ENCODE assay signal across 10 cellular contexts in genomic region chr15:78061963-78062427, GRCh38. TPM values are rescaled to one million over a fixed set of nuclear protein-coding genes. Genes with fewer than 3 reads are reported as not detected.
A peak's percentile ranks its signal among the peaks of the same experiment; 100 is the strongest.
DNase-seq lines count a peak whose midpoint lies in the region; ATAC-seq, FAIRE-seq and TF ChIP-seq lines count a peak whose summit lies in the region.
"Had no signal": no experiment of that assay in that cellular context is flagged by ENCODE, and none has a peak within 500 bp of the region (broad histone marks: within the 10 kb centered on the region; RNA-seq: fewer than 3 reads in every experiment).

No MANE protein-coding gene starts in this region.

- H3K9me3 Mint-ChIP-seq in activated naive CD4-positive, alpha-beta T cell treated with anti-CD3 and anti-CD28 coated beads, Interleukin-2, amount 10 ng/mL, durations not matched to agents 7 days and 5 days, result no peaks in the 10 kb centered on the region

- TF ChIP-seq POLR2A in HepG2 (IDR thresholded peaks at IDR 0.05; ENCODE audit: insufficient read depth in 1 of 2, low read depth in 2 of 2, low read length in 2 of 2) (no peak), testis (IDR thresholded peaks at IDR 0.05) (no peak)

- H3K4me1 ChIP-seq in liver (ENCODE audit: control insufficient read depth in 4 of 4, insufficient read depth in 4 of 4, low read length in 3 of 4), result peaks cover 24 to 68% (median 44%) of the 10 kb centered on the region in 4 donors
- H3K4me1 ChIP-seq in HepG2 (ENCODE audit: insufficient read depth, low read length), result peaks cover 65% of the 10 kb centered on the region
- H3K4me1 ChIP-seq in testis, result peaks cover 79% of the 10 kb centered on the region

- CTCF ChIA-PET in HepG2 (lab: Yijun Ruan, JAX; ENCODE audit: low intra/inter-chr PET ratio, low total read pairs), result no interaction called here
- CTCF ChIA-PET in activated naive CD4-positive, alpha-beta T cell treated with anti-CD3 and anti-CD28 coated beads, Interleukin-2, amount 10 ng/mL, durations not matched to agents 7 days and 5 days (lab: Charles Lee), result interaction anchor here (0.9 to 2.0 kb wide), 7 partner anchors 9 to 103 kb away, joined by 3 to 15 read pairs (median 4); partner anchors contain the start of gene TBC1D2B

- TF ChIP-seq EP300 in HepG2 (IDR thresholded peaks at IDR 0.05; ENCODE audit: low read depth in 2 of 2, low read length in 2 of 2) (no peak), HepG2 (CRISPR knock-in tag; IDR thresholded peaks at IDR 0.05; ENCODE audit: borderline replicate concordance) (no peak)

- H3K27me3 Mint-ChIP-seq in activated naive CD4-positive, alpha-beta T cell treated with anti-CD3 and anti-CD28 coated beads, Interleukin-2, amount 10 ng/mL, durations not matched to agents 7 days and 5 days, result no peaks in the 10 kb centered on the region

- no peak for TF ChIP-seq RAD21 in liver (IDR thresholded peaks at IDR 0.05)
- no peak for TF ChIP-seq RAD21 in HepG2 (CRISPR knock-in tag; IDR thresholded peaks at IDR 0.05)

- peak overlapping the region; percentile 60 for H3K4me3 Mint-ChIP-seq in activated naive CD4-positive, alpha-beta T cell treated with anti-CD3 and anti-CD28 coated beads, Interleukin-2, amount 10 ng/mL, durations not matched to agents 7 days and 5 days

- no TSS peak for BruUV-seq in HepG2 (replicated peaks; lab: Mats Ljungman, UMichigan)

- H3K27me3 ChIP-seq in liver (ENCODE audit: control insufficient read depth in 4 of 4, insufficient read depth in 4 of 4, low read length in 3 of 4) (no peaks in the 10 kb centered on the region), HepG2 (ENCODE audit: control insufficient read depth in 1 of 2, insufficient read depth in 2 of 2, low read length in 2 of 2) (no peaks in the 10 kb centered on the region), testis (no peaks in the 10 kb centered on the region)

- H3K9ac ChIP-seq in liver (ENCODE audit: low read depth in 1 of 2, low read length in 2 of 2) (peak overlapping the region; percentile 22 to 74), HepG2 (ENCODE audit: insufficient read depth, low read depth, low read length) (no peak overlapping the region)

- ATAC-seq in HepG2 (no peak), left colon (peak; percentile 25), GM21825 (IDR thresholded peaks at IDR 0.05; ENCODE audit: unreplicated experiment) (no peak)

- no peak for FAIRE-seq in HepG2 (lab: Jason Lieb, UNC)
- FAIRE-seq: H1 had no signal

- H3K4me2 ChIP-seq in HepG2 (ENCODE audit: low read depth, low read length), result no peak overlapping the region

- H3K36me3 Mint-ChIP-seq in activated naive CD4-positive, alpha-beta T cell treated with anti-CD3 and anti-CD28 coated beads, Interleukin-2, amount 10 ng/mL, durations not matched to agents 7 days and 5 days, result peaks cover 20% of the 10 kb centered on the region

- no peak for TF ChIP-seq CTCF in liver (IDR thresholded peaks at IDR 0.05; ENCODE audit: low read depth, low read length, missing input control)
- TF ChIP-seq CTCF in HepG2 (CRISPR knock-in tag; IDR thresholded peaks at IDR 0.05), result no peak
- TF ChIP-seq CTCF in testis (IDR thresholded peaks at IDR 0.05), result no peak

- WGBS in liver, result 4% methylated on average over 6 of the region's 6 CpGs
- 76% methylated on average over 6 of the region's 6 CpGs for WGBS in HepG2 (ENCODE audit: low lambda C conversion rate)
- 10 to 34% methylated on average over 6 of the region's 6 CpGs for WGBS in testis, 2 donors

- H3K79me2 ChIP-seq in HepG2 (ENCODE audit: insufficient read depth, low read length), result peaks cover 52% of the 10 kb centered on the region

- DNase-seq in HepG2 (ENCODE audit: low spot score) (no peak), LHCN-M2 (ENCODE audit: low read depth) (peak; percentile 62), left colon (peak in 1 of 2 donors; percentile 44), testis (peak; percentile 51), DMS153 treated with DMSO at 0.1 percent for 48 hours (lab: John Stamatoyannopoulos, UW; ENCODE audit: unreplicated experiment) (no peak)
- DNase-seq in activated naive CD4-positive, alpha-beta T cell treated with anti-CD3 and anti-CD28 coated beads, Interleukin-2, amount 10 ng/mL, durations not matched to agents 7 days and 5 days, result peak; percentile 68

- H2AFZ ChIP-seq in HepG2 (ENCODE audit: low read length), result no peak overlapping the region

- peak overlapping the region; percentile 95 for H3K27ac Mint-ChIP-seq in activated naive CD4-positive, alpha-beta T cell treated with anti-CD3 and anti-CD28 coated beads, Interleukin-2, amount 10 ng/mL, durations not matched to agents 7 days and 5 days

- POLR2A ChIA-PET in HepG2 (lab: Yijun Ruan, JAX), result no interaction called here

- H3K4me1 Mint-ChIP-seq in activated naive CD4-positive, alpha-beta T cell treated with anti-CD3 and anti-CD28 coated beads, Interleukin-2, amount 10 ng/mL, durations not matched to agents 7 days and 5 days, result peaks cover 36% of the 10 kb centered on the region

- H3K9me3 ChIP-seq in liver (ENCODE audit: control insufficient read depth in 4 of 4, low read length in 3 of 4), result no peaks in the 10 kb centered on the region
- H3K9me3 ChIP-seq in HepG2 (ENCODE audit: low read length), result no peaks in the 10 kb centered on the region
- no peaks in the 10 kb centered on the region for H3K9me3 ChIP-seq in testis

- intact Hi-C loops in HepG2 (cut with micrococcal nuclease; ENCODE audit: unreplicated experiment), result no loop called here
- intact Hi-C loops in left colon (cut with DNase I, micrococcal nuclease), result no loop called here
- intact Hi-C loops in testis (cut with DNase I; ENCODE audit: low total_unique reads), result loop anchor here (10.0 kb wide), 1 partner anchor 57 kb away; no protein-coding TSS in a partner anchor

- in situ Hi-C loops in HepG2 (cut with HindIII; ENCODE audit: extremely low pct_ligation_motif_present, low pct_unique_long_range_greater_than_20kb), result no loop called here

- no peaks in the 10 kb centered on the region for H3K36me3 ChIP-seq in liver (ENCODE audit: control insufficient read depth in 4 of 4, insufficient read depth in 3 of 4, low read depth in 1 of 4, low read length in 3 of 4)
- no peaks in the 10 kb centered on the region for H3K36me3 ChIP-seq in HepG2 (replicated peaks in 1 of 2; ENCODE audit: control insufficient read depth in 1 of 2, insufficient read depth in 2 of 2, low read length in 2 of 2)
- H3K36me3 ChIP-seq in testis (ENCODE audit: low read depth, missing control alignments), result no peaks in the 10 kb centered on the region

- H4K20me1 ChIP-seq in HepG2 (ENCODE audit: insufficient read depth, low read length), result no peaks in the 10 kb centered on the region

- H3K4me3 ChIP-seq in liver (ENCODE audit: low read depth in 1 of 3, low read length in 3 of 3), result peak overlapping the region in 1 of 3 donors; percentile 6
- no peak overlapping the region for H3K4me3 ChIP-seq in HepG2 (replicated peaks in 1 of 3; ENCODE audit: insufficient read depth in 1 of 3, low read depth in 2 of 3, low read length in 3 of 3)
- H3K4me3 ChIP-seq in testis, result no peak overlapping the region

- H3K27ac ChIP-seq in liver (ENCODE audit: low read depth in 1 of 2, low read length in 2 of 2), result peak overlapping the region; percentile 58 to 80
- no peak overlapping the region for H3K27ac ChIP-seq in HepG2 (ENCODE audit: extremely low read length, insufficient read depth, low read length)
- H3K27ac ChIP-seq in testis, result peak overlapping the region; percentile 31

RNA-seq across cellular contexts. Expression of gene TBC1D2B, which starts 15.5 kb away (rescaled TPM):
- 100 to 1,000 TPM in 1 of 2 donors, 1 to 10 TPM in 1; 8.4 to 119 TPM for total RNA-seq in liver
- polyA plus RNA-seq in liver, result 10 to 100 TPM; 18.7 to 25.2 TPM
- 7.9 and 10.1 TPM in 2 replicates for total RNA-seq in HepG2 (2016; rRNA removed; fragmentation: Illumina TruSeq; extraction: Trizol)
- 4.1 and 5.1 TPM in 2 replicates for total RNA-seq in HepG2 (2016; cell fraction: cytosol; rRNA removed; fragmentation: Illumina TruSeq; extraction: Trizol; ENCODE audit: low read depth)
- total RNA-seq in HepG2 (2016; cell fraction: insoluble cytoplasmic fraction; rRNA removed; fragmentation: Illumina TruSeq; extraction: Trizol), result 7.4 and 10.4 TPM in 2 replicates
- 4.5 and 5.3 TPM in 2 replicates for total RNA-seq in HepG2 (2016; cell fraction: membrane; rRNA removed; fragmentation: Illumina TruSeq; extraction: Trizol)
- 12.1 and 12.6 TPM in 2 replicates for total RNA-seq in HepG2 (2016; cell fraction: nucleus; rRNA removed; fragmentation: Illumina TruSeq; extraction: Trizol)
- polyA plus RNA-seq in HepG2 (2011; rRNA removed), result 14.4 and 18.8 TPM in 2 replicates
- 8.9 and 11.2 TPM in 2 replicates for polyA plus RNA-seq in HepG2 (2011; cell fraction: cytosol; rRNA removed)
- 36.0 and 41.0 TPM in 2 replicates for polyA plus RNA-seq in HepG2 (2011; cell fraction: nucleus; rRNA removed)
- polyA plus RNA-seq in HepG2 (2012), result 7.6 and 13.3 TPM in 2 replicates
- 0.70 and 0.78 TPM in 2 replicates for polyA plus RNA-seq in HepG2 (2016; cell fraction: cytosol; fragmentation: Illumina TruSeq; extraction: Trizol; ENCODE audit: low read depth)
- polyA plus RNA-seq in HepG2 (2016; cell fraction: insoluble cytoplasmic fraction; fragmentation: Illumina TruSeq; extraction: Trizol; ENCODE audit: low read depth), result 5.9 and 9.0 TPM in 2 replicates
- 1.7 and 1.9 TPM in 2 replicates for polyA plus RNA-seq in HepG2 (2016; cell fraction: membrane; fragmentation: Illumina TruSeq; extraction: Trizol; ENCODE audit: low read depth)
- polyA plus RNA-seq in HepG2 (2016; cell fraction: nucleus; fragmentation: Illumina TruSeq; extraction: Trizol; ENCODE audit: insufficient read depth, low read depth), result 16.5 and 18.2 TPM in 2 replicates
- polyA minus RNA-seq in HepG2 (2011; rRNA and poly(A)+ RNA removed; ENCODE audit: low replicate concordance), result 27.1 and 31.4 TPM in 2 replicates
- 8.7 and 10.4 TPM in 2 replicates for polyA minus RNA-seq in HepG2 (2011; cell fraction: cytosol; rRNA and poly(A)+ RNA removed)
- 28.2 and 32.3 TPM in 2 replicates for polyA minus RNA-seq in HepG2 (2011; cell fraction: nucleus; rRNA and poly(A)+ RNA removed)
- total RNA-seq in LHCN-M2 (2014; rRNA removed), result 26.9 and 30.6 TPM in 2 replicates
- polyA plus RNA-seq in LHCN-M2 (2012), result 25.5 TPM
- 10 to 100 TPM; 41.3 to 63.5 TPM for total RNA-seq in left colon
- total RNA-seq in testis, result 10 to 100 TPM; 40.6 to 41.5 TPM
- 28.9 TPM for polyA plus RNA-seq in testis (ENCODE audit: insufficient read depth, low read depth, low replicate concordance)

RNA-seq across cellular contexts. Expression of gene SH2D7, which starts 30.4 kb away (rescaled TPM):
- total RNA-seq in liver (not detected), HepG2 (2016; rRNA removed; fragmentation: Illumina TruSeq; extraction: Trizol) (not detected in 2 replicates), LHCN-M2 (2014; rRNA removed) (not detected in 2 replicates), left colon (1 to 10 TPM in 1 of 2 donors, under 1 TPM in 1; 0.89 to 2.4 TPM), testis (1 to 10 TPM; 1.5 to 2.2 TPM)
- polyA plus RNA-seq in liver (not detected), HepG2 (2011; rRNA removed) (not detected in 2 replicates), testis (ENCODE audit: insufficient read depth, low read depth, low replicate concordance) (5.0 TPM)
- total RNA-seq in HepG2 (2016; cell fraction: cytosol; rRNA removed; fragmentation: Illumina TruSeq; extraction: Trizol; ENCODE audit: low read depth), result not detected in 2 replicates
- not detected in 2 replicates for total RNA-seq in HepG2 (2016; cell fraction: insoluble cytoplasmic fraction; rRNA removed; fragmentation: Illumina TruSeq; extraction: Trizol)
- not detected in 2 replicates for total RNA-seq in HepG2 (2016; cell fraction: membrane; rRNA removed; fragmentation: Illumina TruSeq; extraction: Trizol)
- not detected in 2 replicates for total RNA-seq in HepG2 (2016; cell fraction: nucleus; rRNA removed; fragmentation: Illumina TruSeq; extraction: Trizol)
- not detected in 2 replicates for polyA plus RNA-seq in HepG2 (2011; cell fraction: cytosol; rRNA removed)
- polyA plus RNA-seq in HepG2 (2011; cell fraction: nucleus; rRNA removed), result not detected in 2 replicates
- 0.05 TPM in 1 of 2 replicates, not detected in the other for polyA plus RNA-seq in HepG2 (2012)
- not detected in 2 replicates for polyA plus RNA-seq in HepG2 (2016; cell fraction: cytosol; fragmentation: Illumina TruSeq; extraction: Trizol; ENCODE audit: low read depth)
- polyA plus RNA-seq in HepG2 (2016; cell fraction: insoluble cytoplasmic fraction; fragmentation: Illumina TruSeq; extraction: Trizol; ENCODE audit: low read depth), result not detected in 2 replicates
- not detected in 2 replicates for polyA plus RNA-seq in HepG2 (2016; cell fraction: membrane; fragmentation: Illumina TruSeq; extraction: Trizol; ENCODE audit: low read depth)
- polyA plus RNA-seq in HepG2 (2016; cell fraction: nucleus; fragmentation: Illumina TruSeq; extraction: Trizol; ENCODE audit: insufficient read depth, low read depth), result not detected in 2 replicates
- polyA minus RNA-seq in HepG2 (2011; rRNA and poly(A)+ RNA removed; ENCODE audit: low replicate concordance), result not detected in 2 replicates
- not detected in 2 replicates for polyA minus RNA-seq in HepG2 (2011; cell fraction: cytosol; rRNA and poly(A)+ RNA removed)
- polyA minus RNA-seq in HepG2 (2011; cell fraction: nucleus; rRNA and poly(A)+ RNA removed), result not detected in 2 replicates
- 0.04 TPM for polyA plus RNA-seq in LHCN-M2 (2012)
- total RNA-seq: glomerular endothelial cell, H1 had no signal
- polyA plus RNA-seq: H1 had no signal

Comparison
In these comparisons a context has a peak if more than half of its experiments do, and no peak if none do; other contexts are left out.
1. DNase-seq: peak in LHCN-M2 (single experiment), activated naive CD4-positive, alpha-beta T cell treated with anti-CD3 and anti-CD28 coated beads, Interleukin-2, amount 10 ng/mL, durations not matched to agents 7 days and 5 days (single experiment) and testis (single experiment); none in HepG2 (single experiment) and DMS153 treated with DMSO at 0.1 percent for 48 hours (single experiment).